Comparison of ENCODE assay signal across 14 cellular contexts in the genomic region with DNA sequence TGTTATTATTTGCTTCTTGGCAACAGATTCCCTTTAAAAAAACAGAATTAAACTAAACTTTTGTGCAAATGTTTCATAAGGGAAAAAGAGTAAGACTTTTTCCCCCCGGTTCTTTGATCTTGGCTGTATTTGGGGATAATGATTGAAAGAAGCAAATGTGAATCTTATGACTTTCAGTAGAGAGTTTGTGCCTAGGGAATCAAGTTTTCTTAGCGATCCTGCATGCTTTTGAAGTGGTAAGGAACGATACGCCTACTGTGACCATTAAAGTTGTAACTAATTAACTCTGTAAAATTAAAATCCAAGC. TPM values are rescaled to one million over a fixed set of nuclear protein-coding genes. Genes with fewer than 3 reads are reported as not detected.
DNase-seq lines count a peak whose midpoint lies in the region; ATAC-seq, FAIRE-seq and TF ChIP-seq lines count a peak whose summit lies in the region.
"Had no signal": no experiment of that assay in that cellular context is flagged by ENCODE, and none has a peak within 500 bp of the region (broad histone marks: within the 10 kb centered on the region; RNA-seq: fewer than 3 reads in every experiment).

No MANE protein-coding gene starts in this region.

- H3K27me3 Mint-ChIP-seq in memory B cell: no peaks in the 10 kb centered on the region

- H3K27me3 ChIP-seq in suprapubic skin: no peaks in the 10 kb centered on the region
- H3K27me3 ChIP-seq: BLaER1 treated with 17β-estradiol and CSF1 and Interleukin-3, amounts not matched to agents 10 nM and 100 nM had no signal

- H3K36me3 Mint-ChIP-seq in memory B cell: peaks cover 6% of the 10 kb centered on the region

- no peak for TF ChIP-seq EP300 in suprapubic skin (IDR thresholded peaks at IDR 0.05)

- peak; percentile 91 for FAIRE-seq in GM19239 (lab: Jason Lieb, UNC)
- FAIRE-seq: H1 had no signal

- no peak overlapping the region for H3K4me3 Mint-ChIP-seq in memory B cell

- no peaks in the 10 kb centered on the region for H3K36me3 ChIP-seq in suprapubic skin

- H3K9me3 ChIP-seq in suprapubic skin: no peaks in the 10 kb centered on the region
- H3K9me3 ChIP-seq: BLaER1 treated with 17β-estradiol and CSF1 and Interleukin-3, amounts not matched to agents 10 nM and 100 nM had no signal

- ATAC-seq in HG03432 (IDR thresholded peaks at IDR 0.05; ENCODE audit: unreplicated experiment) (peak; percentile 24), memory B cell (ENCODE audit: low read depth) (no peak), HG03439 (IDR thresholded peaks at IDR 0.05; ENCODE audit: unreplicated experiment) (no peak), HG03354 (IDR thresholded peaks at IDR 0.05; ENCODE audit: poor library complexity, severe bottlenecking, unreplicated experiment) (no peak)

- 49% methylated on average over 4 of the region's 4 CpGs for WGBS in suprapubic skin

- peaks cover 29% of the 10 kb centered on the region for H3K4me1 Mint-ChIP-seq in memory B cell

- peaks cover 13% of the 10 kb centered on the region for H3K4me1 ChIP-seq in suprapubic skin

- H3K27ac Mint-ChIP-seq in memory B cell: peak overlapping the region; percentile 55

- TF ChIP-seq POLR2A in suprapubic skin (IDR thresholded peaks at IDR 0.05): no peak

- DNase-seq in GM19239 (ENCODE audit: insufficient read length, low spot score) (no peak), memory B cell (ENCODE audit: low spot score in 2 of 2) (no peak), suprapubic skin (ENCODE audit: low spot score in 2 of 2) (no peak), A172 (ENCODE audit: low spot score) (no peak)
- DNase-seq: KBM-7, NCI-H1092, NCI-H2107, NCI-H69, PC-9 had no signal

- no peak overlapping the region for H3K4me3 ChIP-seq in suprapubic skin
- H3K4me3 ChIP-seq: BLaER1 treated with 17β-estradiol and CSF1 and Interleukin-3, amounts not matched to agents 10 nM and 100 nM; PC-9 had no signal

- TF ChIP-seq CTCF in suprapubic skin (IDR thresholded peaks at IDR 0.05): no peak

- no peak overlapping the region for H3K27ac ChIP-seq in suprapubic skin
- H3K27ac ChIP-seq: BLaER1 treated with 17β-estradiol and CSF1 and Interleukin-3, amounts not matched to agents 10 nM and 100 nM; PC-9 had no signal

- H3K9me3 Mint-ChIP-seq in memory B cell: no peaks in the 10 kb centered on the region

RNA-seq across cellular contexts. Expression of a gene that starts 9.0 kb away (rescaled TPM):
- 10 to 100 TPM; 28.6 to 41.0 (median 34.6) TPM for total RNA-seq in suprapubic skin
- 11.9 and 23.3 TPM in 2 replicates for total RNA-seq in A172 (2014; rRNA removed; shearing (Covaris generic))

RNA-seq across cellular contexts. Expression of a gene that starts 30.6 kb away (rescaled TPM):
- 10 to 100 TPM; 10.1 to 18.5 (median 11.0) TPM for total RNA-seq in suprapubic skin
- 54.2 and 83.0 TPM in 2 replicates for total RNA-seq in A172 (2014; rRNA removed; shearing (Covaris generic))
